8 cellular contexts compared by ENCODE assay signal in the genomic region with DNA sequence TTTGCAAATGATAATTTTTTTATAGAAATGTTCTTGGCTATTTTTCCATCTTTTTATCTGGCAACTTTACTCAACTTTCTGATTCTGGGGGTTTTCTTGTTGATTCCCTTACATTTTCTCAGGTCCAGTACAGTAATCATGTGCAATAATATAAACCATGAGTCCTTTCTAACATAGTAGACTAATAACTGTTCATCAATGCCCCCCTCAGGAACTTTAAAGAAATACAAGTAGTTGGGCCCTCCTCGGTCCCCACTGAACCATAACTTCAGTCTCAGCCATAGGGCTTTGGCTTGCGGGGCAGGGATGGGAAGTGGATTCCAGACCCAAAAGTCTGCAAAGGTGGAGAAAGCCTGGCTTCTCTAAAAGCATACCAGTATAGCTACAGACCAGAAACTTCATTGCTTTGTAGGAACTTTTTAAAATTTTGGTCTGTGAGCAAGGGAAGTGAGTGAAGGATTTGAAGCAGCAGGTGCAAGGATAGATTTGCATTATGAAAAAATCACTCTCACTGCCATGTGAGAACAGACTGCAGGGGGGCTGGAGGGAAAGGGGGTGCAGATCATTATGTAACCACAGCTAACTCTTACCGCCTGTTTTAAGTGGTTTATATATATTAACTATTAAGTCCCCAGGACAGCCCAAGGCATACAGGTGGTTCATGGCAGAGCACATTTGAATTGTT. TPM values are rescaled to one million over a fixed set of nuclear protein-coding genes. Genes with fewer than 3 reads are reported as not detected.
A peak's percentile ranks its signal among the peaks of the same experiment; 100 is the strongest.
DNase-seq lines count a peak whose midpoint lies in the region; ATAC-seq and TF ChIP-seq lines count a peak whose summit lies in the region.

No MANE protein-coding gene starts in this region.

- H3K36me3 ChIP-seq in gastrocnemius medialis = no peaks in the 10 kb centered on the region

- no peak overlapping the region for H3K4me3 ChIP-seq in gastrocnemius medialis

- peak in 3 of 5 experiments; percentile 5 to 29 (median 11) for TF ChIP-seq CTCF in gastrocnemius medialis (IDR thresholded peaks at IDR 0.05 in 4 of 5, conservative IDR thresholded peaks at IDR 0.05 in 1 of 5)

- peak; percentile 14 for DNase-seq in Ammon's horn (ENCODE audit: low spot score)
- DNase-seq in NCI-H524 treated with DMSO at 0.1 percent for 48 hours (lab: John Stamatoyannopoulos, UW) = peak; percentile 23
- DNase-seq in erythroblast (lab: John Stamatoyannopoulos, UW) = peak; percentile 11 to 19
- DNase-seq in gastrocnemius medialis = no peak
- no peak for DNase-seq in nucleus accumbens (lab: John Stamatoyannopoulos, UW)
- DNase-seq in NCI-H1092 treated with DMSO at 0.1 percent for 48 hours (lab: John Stamatoyannopoulos, UW) = no peak

- ATAC-seq in GM19468 (IDR thresholded peaks at IDR 0.05; ENCODE audit: extremely low read depth, unreplicated experiment) (peak; percentile 48), gastrocnemius medialis (peak in 1 of 2 donors; percentile 45), HG03342 (IDR thresholded peaks at IDR 0.05; ENCODE audit: unreplicated experiment) (no peak)

- no peak for TF ChIP-seq POLR2A in erythroblast (IDR thresholded peaks at IDR 0.05; ENCODE audit: low read length)
- TF ChIP-seq POLR2A in gastrocnemius medialis (IDR thresholded peaks at IDR 0.05) = no peak

- H3K9me3 ChIP-seq in gastrocnemius medialis = no peaks in the 10 kb centered on the region

- intact Hi-C loops in gastrocnemius medialis (cut with DNase I; ENCODE audit: low total_unique reads) = loop anchor here (1.0 kb wide), 1 partner anchor 37 kb away; no protein-coding TSS in a partner anchor

- no peak overlapping the region for H3K27ac ChIP-seq in gastrocnemius medialis

- no peaks in the 10 kb centered on the region for H3K27me3 ChIP-seq in gastrocnemius medialis

- H3K4me1 ChIP-seq in gastrocnemius medialis = peaks cover 13 to 15% of the 10 kb centered on the region in 2 donors

- in situ Hi-C loops in gastrocnemius medialis (cut with MboI; ENCODE audit: low sequenced_read_pairs in 4 of 4) = no loop called here

RNA-seq across cellular contexts. Expression of a gene that starts 10.5 kb away (rescaled TPM):
- total RNA-seq in gastrocnemius medialis = 1 to 10 TPM in 2 of 4 donors, under 1 TPM in 2; 0.71 to 1.2 (median 1.1) TPM

Comparison
In these comparisons a context has a peak if more than half of its experiments do, and no peak if none do; other contexts are left out.
1. DNase-seq: peak in Ammon's horn (single experiment), NCI-H524 treated with DMSO at 0.1 percent for 48 hours (single experiment) and erythroblast (2 of 2); none in gastrocnemius medialis (0 of 2), nucleus accumbens (0 of 56) and NCI-H1092 treated with DMSO at 0.1 percent for 48 hours (single experiment).